ENCODE assay signal across 24 cellular contexts in genomic region chr14:90489306-90489705, GRCh38.
"Had no signal": no experiment of that assay in that cellular context is flagged by ENCODE, and none has a peak within 500 bp of the region (broad histone marks: within the 10 kb centered on the region; RNA-seq: fewer than 3 reads in every experiment).

No MANE protein-coding gene starts in this region.

- ATAC-seq: esophagus mucosa; foreskin keratinocyte; gastroesophageal sphincter; heart left ventricle; left lobe of liver; naive thymus-derived CD4-positive, alpha-beta T cell; pancreas; right lobe of liver; stimulated activated naive B cell treated with anti-CD40 and anti-IgM and Interleukin-4, amounts not matched to agents 10 μg/mL and 1 μg/mL and 100 μg/mL, for 72 hours; upper lobe of right lung had no signal

- H3K27ac Mint-ChIP-seq: dendritic cell treated with granulocyte-macrophage colony-stimulating factor and Interleukin-4, amounts not matched to agents 40 ng/mL and 50 ng/mL, for 4 days; endodermal cell; memory B cell; naive thymus-derived CD4-positive, alpha-beta T cell; progenitor cell of endocrine pancreas; stimulated activated naive B cell treated with anti-CD40 and anti-IgM and Interleukin-4, amounts not matched to agents 10 μg/mL and 1 μg/mL and 100 μg/mL, for 72 hours; stimulated activated naive CD8-positive, alpha-beta T cell treated with anti-CD3 and anti-CD28 coated beads, Interleukin-15, Interleukin-2, amounts not matched to agents 100 ng/mL and 50 ng/mL, for 24 hours had no signal

- H3K27me3 Mint-ChIP-seq: stimulated activated naive CD8-positive, alpha-beta T cell treated with anti-CD3 and anti-CD28 coated beads, Interleukin-15, Interleukin-2, amounts not matched to agents 100 ng/mL and 50 ng/mL, for 24 hours had no signal

- H3K9me3 Mint-ChIP-seq: dendritic cell treated with granulocyte-macrophage colony-stimulating factor and Interleukin-4, amounts not matched to agents 40 ng/mL and 50 ng/mL, for 4 days; endodermal cell; memory B cell; nephron; stimulated activated naive CD8-positive, alpha-beta T cell treated with anti-CD3 and anti-CD28 coated beads, Interleukin-15, Interleukin-2, amounts not matched to agents 100 ng/mL and 50 ng/mL, for 24 hours had no signal

- H3K4me3 Mint-ChIP-seq: dendritic cell treated with granulocyte-macrophage colony-stimulating factor and Interleukin-4, amounts not matched to agents 40 ng/mL and 50 ng/mL, for 4 days; endodermal cell; memory B cell; naive thymus-derived CD4-positive, alpha-beta T cell; stimulated activated naive B cell treated with anti-CD40 and anti-IgM and Interleukin-4, amounts not matched to agents 10 μg/mL and 1 μg/mL and 100 μg/mL, for 72 hours; stimulated activated naive CD8-positive, alpha-beta T cell treated with anti-CD3 and anti-CD28 coated beads, Interleukin-15, Interleukin-2, amounts not matched to agents 100 ng/mL and 50 ng/mL, for 24 hours had no signal

- DNase-seq: effector CD8-positive, alpha-beta T cell; endodermal cell; foreskin keratinocyte; heart left ventricle; kidney; midbrain; naive thymus-derived CD4-positive, alpha-beta T cell; nucleus accumbens; pancreas; small intestine; stimulated activated CD4-positive, alpha-beta T cell treated with anti-CD3 and anti-CD28 coated beads, Interleukin-15, amount 100 ng/mL, for 24 hours; stimulated activated CD4-positive, alpha-beta T cell treated with anti-CD3 and anti-CD28 coated beads, Interleukin-2, amount 100 ng/mL, for 48 hours; stimulated activated naive B cell treated with anti-CD40 and anti-IgM and Interleukin-4, amounts not matched to agents 10 μg/mL and 1 μg/mL and 100 μg/mL, for 72 hours; upper lobe of right lung; uterus had no signal

- H3K4me1 Mint-ChIP-seq: stimulated activated naive B cell treated with anti-CD40 and anti-IgM and Interleukin-4, amounts not matched to agents 10 μg/mL and 1 μg/mL and 100 μg/mL, for 72 hours had no signal

- H3K36me3 Mint-ChIP-seq: naive thymus-derived CD4-positive, alpha-beta T cell; stimulated activated naive B cell treated with anti-CD40 and anti-IgM and Interleukin-4, amounts not matched to agents 10 μg/mL and 1 μg/mL and 100 μg/mL, for 72 hours had no signal
